Comparison of ENCODE assay signal across 19 cellular contexts in the genomic region with DNA sequence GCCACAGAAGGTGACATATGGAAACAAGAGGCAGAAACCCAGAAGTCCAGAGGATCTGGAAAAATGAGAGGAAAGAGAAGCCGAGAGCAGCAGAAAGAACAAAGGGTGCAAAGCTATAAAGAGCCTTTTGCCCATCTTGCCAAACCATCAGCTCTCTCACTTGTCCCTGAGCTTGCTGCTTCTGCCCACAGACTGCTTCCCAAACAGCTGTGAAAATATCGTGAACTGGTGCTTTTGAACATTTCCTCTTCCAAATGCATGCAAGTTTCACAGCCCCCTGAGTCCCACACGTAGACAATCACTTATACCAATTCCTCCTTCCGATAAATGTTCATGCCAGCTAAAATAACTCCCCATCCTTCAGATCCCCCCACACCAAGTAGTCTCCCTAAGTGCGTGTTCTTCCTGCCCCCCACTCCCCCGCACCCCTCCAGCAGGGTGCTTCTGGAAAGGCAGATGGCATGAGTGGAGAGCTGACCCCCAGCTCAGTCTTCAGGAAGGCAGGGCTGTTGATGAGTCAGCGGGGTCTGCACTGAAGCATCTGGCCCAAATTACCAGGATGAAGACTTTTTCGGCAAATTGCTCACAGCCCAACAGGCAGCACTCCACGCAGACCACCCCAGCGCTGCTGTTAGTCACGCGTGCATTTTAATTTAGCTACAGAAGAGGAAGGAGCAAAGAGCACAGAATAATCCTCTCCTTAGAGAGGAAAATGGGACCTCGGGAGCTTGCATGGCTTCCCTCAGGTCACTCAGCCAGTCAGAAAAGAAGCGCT.
A peak's percentile ranks its signal among the peaks of the same experiment; 100 is the strongest.
DNase-seq lines count a peak whose midpoint lies in the region; ATAC-seq and TF ChIP-seq lines count a peak whose summit lies in the region.
"Had no signal": no experiment of that assay in that cellular context is flagged by ENCODE, and none has a peak within 500 bp of the region (broad histone marks: within the 10 kb centered on the region; RNA-seq: fewer than 3 reads in every experiment).

No MANE protein-coding gene starts in this region.

- H3K4me1 ChIP-seq in esophagus muscularis mucosa (peaks cover 8 to 15% (median 13%) of the 10 kb centered on the region in 4 donors), neuronal stem cell (ENCODE audit: control insufficient read depth in 2 of 2, insufficient read depth in 1 of 2, low read depth in 1 of 2, low read length in 2 of 2) (peaks cover 0 to 12% of the 10 kb centered on the region in 2 donors), aorta (ENCODE audit: control insufficient read depth in 1 of 2, insufficient read depth in 2 of 2, low read length in 2 of 2) (no peaks in the 10 kb centered on the region)

- no peaks in the 10 kb centered on the region for H3K36me3 Mint-ChIP-seq in CD4-positive, alpha-beta T cell (ENCODE audit: low read depth)
- H3K36me3 Mint-ChIP-seq: activated naive CD4-positive, alpha-beta T cell treated with anti-CD3 and anti-CD28 coated beads, Interleukin-2, amount 50 U/mL, for 72 hours had no signal

- no peak overlapping the region for H4K91ac ChIP-seq in neuronal stem cell (ENCODE audit: low read depth, low read length, poor library complexity)

- H4K8ac ChIP-seq in neuronal stem cell (ENCODE audit: low read depth, low read length), result no peak overlapping the region

- no peak overlapping the region for H3K23ac ChIP-seq in neuronal stem cell (ENCODE audit: low read depth, low read length, poor library complexity)

- H2BK120ac ChIP-seq in neuronal stem cell (ENCODE audit: low read depth, low read length), result peak overlapping the region; percentile 3

- peaks cover 30% of the 10 kb centered on the region for H3K27me3 Mint-ChIP-seq in CD4-positive, alpha-beta T cell

- POLR2A ChIA-PET in CD4-positive, alpha-beta T cell (lab: Charles Lee), result no interaction called here

- no peak overlapping the region for H2AK5ac ChIP-seq in neuronal stem cell (ENCODE audit: low read depth, low read length)

- H3K9me3 ChIP-seq in esophagus muscularis mucosa (no peaks in the 10 kb centered on the region), neuronal stem cell (replicated peaks in 1 of 2; ENCODE audit: control insufficient read depth in 2 of 2, insufficient read depth in 1 of 2, low read depth in 1 of 2, low read length in 2 of 2) (no peaks in the 10 kb centered on the region), aorta (ENCODE audit: control insufficient read depth, low read length) (no peaks in the 10 kb centered on the region)
- H3K9me3 ChIP-seq in CD4-positive, alpha-beta T cell (ENCODE audit: control insufficient read depth, low read length), result no peaks in the 10 kb centered on the region
- H3K9me3 ChIP-seq: body of pancreas had no signal

- H3K27me3 ChIP-seq in esophagus muscularis mucosa (peaks cover 0 to 14% (median 0%) of the 10 kb centered on the region in 4 donors), neuronal stem cell (ENCODE audit: control insufficient read depth in 3 of 3, insufficient read depth in 3 of 3, low read depth in 1 of 3, low read length in 3 of 3) (peaks cover 0 to 25% (median 6%) of the 10 kb centered on the region in 3 experiments), aorta (ENCODE audit: control insufficient read depth in 1 of 2, insufficient read depth in 2 of 2, low read length in 1 of 2) (no peaks in the 10 kb centered on the region)
- H3K27me3 ChIP-seq in CD4-positive, alpha-beta T cell (ENCODE audit: control insufficient read depth, insufficient read depth, low read length), result peaks cover 10% of the 10 kb centered on the region
- H3K27me3 ChIP-seq: body of pancreas had no signal

- no peaks in the 10 kb centered on the region for H3K36me3 ChIP-seq in esophagus muscularis mucosa
- no peaks in the 10 kb centered on the region for H3K36me3 ChIP-seq in neuronal stem cell (replicated peaks in 1 of 2; ENCODE audit: control insufficient read depth in 2 of 2, insufficient read depth in 2 of 2, low read length in 2 of 2)
- H3K36me3 ChIP-seq in aorta (ENCODE audit: control insufficient read depth in 1 of 2, insufficient read depth in 2 of 2, low read length in 1 of 2), result no peaks in the 10 kb centered on the region

- peaks cover 5% of the 10 kb centered on the region for H3K4me1 Mint-ChIP-seq in CD4-positive, alpha-beta T cell (ENCODE audit: low read depth)

- H3K4me3 ChIP-seq in NB4 (ENCODE audit: low read depth, low read length), result no peak overlapping the region
- no peak overlapping the region for H3K4me3 ChIP-seq in esophagus muscularis mucosa
- H3K4me3 ChIP-seq in neuronal stem cell (ENCODE audit: low read length in 2 of 2), result no peak overlapping the region
- no peak overlapping the region for H3K4me3 ChIP-seq in aorta (ENCODE audit: low read length in 2 of 2)
- H3K4me3 ChIP-seq: body of pancreas, SK-N-MC had no signal

- intact Hi-C loops in esophagus muscularis mucosa (cut with DNase I) (loop anchor here (5.0 kb wide), 1 partner anchor 546 kb away; no protein-coding TSS in a partner anchor), aorta (cut with DNase I) (loop anchor here in 1 of 2 donors (5.0 kb wide), 1 partner anchor 541 kb away; no protein-coding TSS in a partner anchor)
- intact Hi-C loops in CD4-positive, alpha-beta T cell (cut with DNase I, micrococcal nuclease), result loop anchor here in 1 of 2 experiments (5.0 kb wide), 1 partner anchor 541 kb away; no protein-coding TSS in a partner anchor

- no peak for ATAC-seq in CD4-positive, alpha-beta T cell (ENCODE audit: poor library complexity)
- no peak for ATAC-seq in aorta (ENCODE audit: low FRiP score)
- ATAC-seq: activated naive CD4-positive, alpha-beta T cell treated with anti-CD3 and anti-CD28 coated beads, Interleukin-2, amount 50 U/mL, for 72 hours; activated T-cell treated with anti-CD3 and anti-CD28 coated beads, Interleukin-2, amount 50 U/mL, for 4 hours; body of pancreas; left lobe of liver had no signal

- H3K4me3 Mint-ChIP-seq in CD4-positive, alpha-beta T cell, result no peak overlapping the region
- H3K4me3 Mint-ChIP-seq: activated T-cell treated with anti-CD3 and anti-CD28 coated beads, Interleukin-2, amount 50 U/mL, for 4 hours; neural crest cell had no signal

- no peak overlapping the region for H2BK12ac ChIP-seq in neuronal stem cell (ENCODE audit: low read length)

- H2BK5ac ChIP-seq in neuronal stem cell (ENCODE audit: low read length), result no peak overlapping the region

- H2BK15ac ChIP-seq in neuronal stem cell (ENCODE audit: low read length), result no peak overlapping the region

- no peak overlapping the region for H3K18ac ChIP-seq in neuronal stem cell (ENCODE audit: low read length)

- DNase-seq in AG08395 (ENCODE audit: low spot score) (peak; percentile 19), NB4 (ENCODE audit: low read depth) (peak; percentile 21), esophagus muscularis mucosa (ENCODE audit: extremely low spot score) (peak; percentile 89), neuronal stem cell (ENCODE audit: low spot score) (no peak), GF-D8 (lab: John Stamatoyannopoulos, UW) (no peak), aorta (no peak), NCI-H1694 treated with DMSO at 0.1 percent for 48 hours (lab: John Stamatoyannopoulos, UW) (no peak)
- no peak for DNase-seq in CD4-positive, alpha-beta T cell
- DNase-seq: activated T-cell treated with anti-CD3 and anti-CD28 coated beads, Interleukin-2, amount 50 U/mL, for 4 hours; body of pancreas; DMS79; HCEC 1CT; NCI-H1417; NCI-H510A; NK-92 treated with Interleukin-12 subunit alpha and Interleukin-12 subunit beta, amount 100 ng/mL, for 24 hours had no signal

- H3K14ac ChIP-seq in neuronal stem cell (ENCODE audit: low read length), result no peak overlapping the region

- no peak overlapping the region for H2AFZ ChIP-seq in neuronal stem cell (ENCODE audit: low read length)

- WGBS in esophagus muscularis mucosa, result 81% methylated on average over 14 of the region's 14 CpGs
- no CpG with 5 or more reads among the region's 14 CpGs for WGBS in neuronal stem cell (ENCODE audit: extremely low coverage in 2 of 2, insufficient read length in 2 of 2, insufficient replicate concordance in 1 of 2), 2 donors
- 62 to 72% methylated on average over 14 of the region's 14 CpGs for WGBS in aorta, 2 donors

- H3K79me1 ChIP-seq in neuronal stem cell (ENCODE audit: low read depth, low read length), result no peaks in the 10 kb centered on the region

- H3K9ac ChIP-seq in neuronal stem cell (ENCODE audit: low read depth, low read length, poor library complexity), result no peak overlapping the region

- no peak for TF ChIP-seq EP300 in esophagus muscularis mucosa (IDR thresholded peaks at IDR 0.05)

- H3K4me2 ChIP-seq in neuronal stem cell (ENCODE audit: insufficient read depth, low read length, poor library complexity, severe bottlenecking), result no peak overlapping the region

- TF ChIP-seq CTCF in NB4 (IDR thresholded peaks at IDR 0.05; ENCODE audit: low read depth, low read length), result no peak
- TF ChIP-seq CTCF in esophagus muscularis mucosa (IDR thresholded peaks at IDR 0.05), result no peak
- TF ChIP-seq CTCF in CD4-positive, alpha-beta T cell (IDR thresholded peaks at IDR 0.05), result no peak

- no peak for TF ChIP-seq POLR2A in NB4 (IDR thresholded peaks at IDR 0.05; ENCODE audit: extremely low read depth, insufficient read length)
- TF ChIP-seq POLR2A in esophagus muscularis mucosa (IDR thresholded peaks at IDR 0.05; ENCODE audit: low read depth), result no peak

- no peak overlapping the region for H3K27ac Mint-ChIP-seq in CD4-positive, alpha-beta T cell
- H3K27ac Mint-ChIP-seq: activated naive CD4-positive, alpha-beta T cell treated with anti-CD3 and anti-CD28 coated beads, Interleukin-2, amount 50 U/mL, for 72 hours had no signal

- no peaks in the 10 kb centered on the region for H3K9me3 Mint-ChIP-seq in CD4-positive, alpha-beta T cell
- H3K9me3 Mint-ChIP-seq: activated naive CD4-positive, alpha-beta T cell treated with anti-CD3 and anti-CD28 coated beads, Interleukin-2, amount 50 U/mL, for 72 hours; activated T-cell treated with anti-CD3 and anti-CD28 coated beads, Interleukin-2, amount 50 U/mL, for 4 hours; neural crest cell had no signal

- no peak overlapping the region for H3K4ac ChIP-seq in neuronal stem cell (ENCODE audit: low read length)

- no peak overlapping the region for H3K27ac ChIP-seq in esophagus muscularis mucosa (replicated peaks in 1 of 4)
- H3K27ac ChIP-seq in neuronal stem cell (replicated peaks; ENCODE audit: low read length), result no peak overlapping the region
- H3K27ac ChIP-seq in CD4-positive, alpha-beta T cell (ENCODE audit: low read depth, low read length), result no peak overlapping the region
- no peak overlapping the region for H3K27ac ChIP-seq in aorta (ENCODE audit: low read depth in 1 of 2, low read length in 2 of 2)
- H3K27ac ChIP-seq: body of pancreas, SK-N-MC had no signal

- CTCF ChIA-PET in CD4-positive, alpha-beta T cell (lab: Charles Lee), result interaction anchor here (1.4 kb wide), 1 partner anchor 43 kb away, joined by 3 read pairs; no protein-coding TSS in a partner anchor

Comparison
In these comparisons a context has a peak if more than half of its experiments do, and no peak if none do; other contexts are left out.
1. DNase-seq: peak in AG08395 (single experiment), NB4 (single experiment) and esophagus muscularis mucosa (single experiment); none in neuronal stem cell (single experiment), GF-D8 (single experiment), CD4-positive, alpha-beta T cell (0 of 10), aorta (0 of 2) and NCI-H1694 treated with DMSO at 0.1 percent for 48 hours (single experiment).